ENCODE assay signal across 2 cellular contexts in genomic region chr7:77786741-77787140, GRCh38.
TF ChIP-seq lines count a peak whose summit lies in the region.

No MANE protein-coding gene starts in this region.

TF ChIP-seq in HepG2, 621 proteins besides CTCF, POLR2A, EP300 and RAD21:
- no peak for TF ChIP-seq ATF3 (CRISPR knock-in tag; IDR thresholded peaks at IDR 0.05)
- TF ChIP-seq BCLAF1 (IDR thresholded peaks at IDR 0.05) = no peak
- TF ChIP-seq ZNF121 (CRISPR knock-in tag; IDR thresholded peaks at IDR 0.05) = peak; percentile 65

TF ChIP-seq in HEK293, 187 proteins besides CTCF, POLR2A, EP300 and RAD21:
- TF ChIP-seq GLI4 (tag by site-specific recombination; IDR thresholded peaks at IDR 0.05) (no peak), YY2 (tag by site-specific recombination; IDR thresholded peaks at IDR 0.05) (no peak), ZNF18 (tag by site-specific recombination; IDR thresholded peaks at IDR 0.05) (no peak), ZFP37 (tag by site-specific recombination; IDR thresholded peaks at IDR 0.05) (no peak), ZNF664 (tag by site-specific recombination; IDR thresholded peaks at IDR 0.05) (0 out of 2 replicates have a peak, but pooled peaks have one; percentile 35), ZBTB26 (tag by site-specific recombination; optimal IDR thresholded peaks at IDR 0.05) (no peak)
